Comparison of ENCODE assay signal across 1 cellular context in the genomic region with DNA sequence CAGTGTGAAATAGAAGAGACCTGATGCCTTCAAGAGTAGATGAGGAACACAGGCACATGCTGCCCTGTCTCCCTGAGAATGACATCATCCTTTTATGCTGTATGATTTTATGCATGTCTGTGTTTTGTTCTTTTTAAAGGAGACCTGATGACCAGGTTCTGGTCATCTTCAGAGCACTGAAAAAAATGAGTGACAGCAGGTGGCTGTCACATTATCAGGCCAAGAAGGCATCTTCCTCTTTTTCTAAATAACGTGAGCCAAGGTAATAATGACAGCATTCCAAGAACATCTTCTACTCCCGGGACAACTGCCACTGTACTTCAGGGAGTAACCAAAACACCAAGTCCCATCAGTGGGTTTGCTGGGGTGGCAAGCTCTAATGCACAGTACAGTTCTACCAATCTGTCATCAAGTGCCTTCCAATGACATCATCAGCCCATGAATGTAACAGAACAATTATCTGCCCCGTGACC.
TF ChIP-seq lines count a peak whose summit lies in the region.

No MANE protein-coding gene starts in this region.

TF ChIP-seq in SK-N-SH treated with all-trans-retinoic acid at 6 μM for 48 hours, 23 proteins besides CTCF, POLR2A, EP300 and RAD21 (continued from another document):
- TF ChIP-seq ZNF565 (CRISPR knock-in tag; conservative IDR thresholded peaks at IDR 0.05; ENCODE audit: low read depth) = 0 out of 2 replicates have a peak, but pooled peaks have one; percentile 24
TF ChIP-seq in SK-N-SH treated with all-trans-retinoic acid at 6 μM for 48 hours: peak in this region for 3.
